1 cellular context compared by ENCODE assay signal in genomic region chr15:83044156-83044555, GRCh38.
A peak's percentile ranks its signal among the peaks of the same experiment; 100 is the strongest.
TF ChIP-seq lines count a peak whose summit lies in the region.

No MANE protein-coding gene starts in this region.

TF ChIP-seq in K562, 482 proteins besides CTCF, POLR2A, EP300 and RAD21:
- TF ChIP-seq NR2F6 (CRISPR knock-in tag; IDR thresholded peaks at IDR 0.05) (no peak), POLR2G (IDR thresholded peaks at IDR 0.05; ENCODE audit: low read depth, low read length) (0 out of 2 replicates have a peak, but pooled peaks have one; percentile 25)
